Comparison of ENCODE assay signal across 22 cellular contexts in genomic region chr5:88815048-88815789, GRCh38.
A peak's percentile ranks its signal among the peaks of the same experiment; 100 is the strongest.
DNase-seq lines count a peak whose midpoint lies in the region; ATAC-seq, FAIRE-seq and TF ChIP-seq lines count a peak whose summit lies in the region.
"Had no signal": no experiment of that assay in that cellular context is flagged by ENCODE, and none has a peak within 500 bp of the region (broad histone marks: within the 10 kb centered on the region; RNA-seq: fewer than 3 reads in every experiment).

No MANE protein-coding gene starts in this region.

- H3K27me3 Mint-ChIP-seq in activated B cell treated with CpG ODN at 0.5 μM for 24 hours, result no peaks in the 10 kb centered on the region
- no peaks in the 10 kb centered on the region for H3K27me3 Mint-ChIP-seq in stimulated activated naive B cell treated with anti-CD40 and anti-IgM and Interleukin-4, amounts not matched to agents 10 μg/mL and 1 μg/mL and 100 μg/mL, for 72 hours

- peaks cover 92% of the 10 kb centered on the region for H3K4me1 Mint-ChIP-seq in activated B cell treated with CpG ODN at 0.5 μM for 24 hours
- H3K4me1 Mint-ChIP-seq in stimulated activated naive B cell treated with anti-CD40 and anti-IgM and Interleukin-4, amounts not matched to agents 10 μg/mL and 1 μg/mL and 100 μg/mL, for 72 hours, result peaks cover 28 to 64% of the 10 kb centered on the region in 2 donors
- H3K4me1 Mint-ChIP-seq: activated T-helper 17 cell treated with anti-CD3 and anti-CD28 coated beads, Interleukin-2, amount 50 U/mL, for 72 hours had no signal

- no peaks in the 10 kb centered on the region for H3K9me2 ChIP-seq in SK-N-SH

- TF ChIP-seq CTCF in SK-N-SH (IDR thresholded peaks at IDR 0.05), result no peak
- TF ChIP-seq CTCF in activated B cell treated with CpG ODN at 0.5 μM for 24 hours (IDR thresholded peaks at IDR 0.05), result no peak
- no peak for TF ChIP-seq CTCF in HepG2 (CRISPR knock-in tag; IDR thresholded peaks at IDR 0.05)

- peak overlapping the region; percentile 65 for H3K27ac Mint-ChIP-seq in activated B cell treated with CpG ODN at 0.5 μM for 24 hours
- H3K27ac Mint-ChIP-seq in stimulated activated naive B cell treated with anti-CD40 and anti-IgM and Interleukin-4, amounts not matched to agents 10 μg/mL and 1 μg/mL and 100 μg/mL, for 72 hours, result peak overlapping the region; percentile 2
- H3K27ac Mint-ChIP-seq: activated T-helper 17 cell treated with anti-CD3 and anti-CD28 coated beads, Interleukin-2, amount 50 U/mL, for 72 hours; naive thymus-derived CD4-positive, alpha-beta T cell had no signal

- no peaks in the 10 kb centered on the region for H3K9me3 ChIP-seq in SK-N-SH
- no peaks in the 10 kb centered on the region for H3K9me3 ChIP-seq in HepG2 (ENCODE audit: low read length)
- H3K9me3 ChIP-seq: prostate gland, upper lobe of left lung had no signal

- TF ChIP-seq RAD21 in SK-N-SH (IDR thresholded peaks at IDR 0.05; ENCODE audit: low read length) (no peak), HepG2 (CRISPR knock-in tag; IDR thresholded peaks at IDR 0.05) (no peak)

- intact Hi-C loops in activated B cell treated with CpG ODN at 0.5 μM for 24 hours (cut with micrococcal nuclease), result loop anchor here (10.0 kb wide), 1 partner anchor 1370 kb away; no protein-coding TSS in a partner anchor
- intact Hi-C loops in HepG2 (cut with micrococcal nuclease; ENCODE audit: unreplicated experiment), result no loop called here

- in situ Hi-C loops in HepG2 (cut with HindIII; ENCODE audit: extremely low pct_ligation_motif_present, low pct_unique_long_range_greater_than_20kb), result no loop called here

- H3K4me3 ChIP-seq in SK-N-SH (ENCODE audit: low read depth in 2 of 2, low read length in 1 of 2) (no peak overlapping the region), HepG2 (replicated peaks in 1 of 3; ENCODE audit: insufficient read depth in 1 of 3, low read depth in 2 of 3, low read length in 3 of 3) (no peak overlapping the region)
- H3K4me3 ChIP-seq: lung, prostate gland, upper lobe of left lung had no signal

- TF ChIP-seq EP300 in SK-N-SH (IDR thresholded peaks at IDR 0.05; ENCODE audit: borderline replicate concordance in 1 of 2, low read depth in 1 of 2, low read length in 1 of 2) (no peak), HepG2 (IDR thresholded peaks at IDR 0.05; ENCODE audit: low read depth in 2 of 2, low read length in 2 of 2) (no peak), HepG2 (CRISPR knock-in tag; IDR thresholded peaks at IDR 0.05; ENCODE audit: borderline replicate concordance) (no peak)

- peak overlapping the region; percentile 46 for H3K4me3 Mint-ChIP-seq in activated B cell treated with CpG ODN at 0.5 μM for 24 hours
- no peak overlapping the region for H3K4me3 Mint-ChIP-seq in stimulated activated naive B cell treated with anti-CD40 and anti-IgM and Interleukin-4, amounts not matched to agents 10 μg/mL and 1 μg/mL and 100 μg/mL, for 72 hours
- H3K4me3 Mint-ChIP-seq: activated T-helper 17 cell treated with anti-CD3 and anti-CD28 coated beads, Interleukin-2, amount 50 U/mL, for 72 hours; CD14-positive monocyte; naive thymus-derived CD4-positive, alpha-beta T cell had no signal

- no peaks in the 10 kb centered on the region for H3K4me1 ChIP-seq in SK-N-SH (ENCODE audit: control insufficient read depth in 1 of 2, insufficient read depth in 2 of 2, low read depth in 1 of 2, low read length in 1 of 2)
- no peaks in the 10 kb centered on the region for H3K4me1 ChIP-seq in HepG2 (ENCODE audit: insufficient read depth, low read length)
- H3K4me1 ChIP-seq: prostate gland had no signal

- POLR2A ChIA-PET in SK-N-SH (lab: Yijun Ruan, JAX), result no interaction called here
- POLR2A ChIA-PET in activated B cell treated with CpG ODN at 0.5 μM for 24 hours (lab: Charles Lee), result interaction anchor here (0.6 to 12.0 kb wide), 2 partner anchors 9 to 68 kb away, joined by 3 to 200 read pairs; partner anchors contain the start of gene MEF2C
- POLR2A ChIA-PET in HepG2 (lab: Yijun Ruan, JAX), result no interaction called here

- H3K36me3 Mint-ChIP-seq in activated B cell treated with CpG ODN at 0.5 μM for 24 hours (ENCODE audit: low read depth), result peaks cover 66% of the 10 kb centered on the region
- H3K36me3 Mint-ChIP-seq in stimulated activated naive B cell treated with anti-CD40 and anti-IgM and Interleukin-4, amounts not matched to agents 10 μg/mL and 1 μg/mL and 100 μg/mL, for 72 hours, result peaks cover 28 to 62% of the 10 kb centered on the region in 2 donors
- H3K36me3 Mint-ChIP-seq: naive thymus-derived CD4-positive, alpha-beta T cell had no signal

- TF ChIP-seq POLR2A in HepG2 (IDR thresholded peaks at IDR 0.05; ENCODE audit: insufficient read depth in 1 of 2, low read depth in 2 of 2, low read length in 2 of 2), result no peak

- CTCF ChIA-PET in SK-N-SH (lab: Yijun Ruan, JAX) (no interaction called here), activated B cell treated with CpG ODN at 0.5 μM for 24 hours (lab: Charles Lee) (no interaction called here), HepG2 (lab: Yijun Ruan, JAX; ENCODE audit: low intra/inter-chr PET ratio, low total read pairs) (no interaction called here)

- H4K20me1 ChIP-seq in SK-N-SH (ENCODE audit: insufficient read depth), result no peaks in the 10 kb centered on the region
- no peaks in the 10 kb centered on the region for H4K20me1 ChIP-seq in HepG2 (ENCODE audit: insufficient read depth, low read length)

- no peak overlapping the region for H3K27ac ChIP-seq in SK-N-SH (ENCODE audit: low read depth in 2 of 2, low read length in 1 of 2)
- no peak overlapping the region for H3K27ac ChIP-seq in HepG2 (ENCODE audit: extremely low read length, insufficient read depth, low read length)
- H3K27ac ChIP-seq: prostate gland had no signal

- H3K4me2 ChIP-seq in SK-N-SH (no peak overlapping the region), HepG2 (ENCODE audit: low read depth, low read length) (no peak overlapping the region)

- H3F3A ChIP-seq in SK-N-SH (replicated peaks; ENCODE audit: insufficient read depth), result no peaks in the 10 kb centered on the region

- no peak overlapping the region for H3K9ac ChIP-seq in SK-N-SH
- no peak overlapping the region for H3K9ac ChIP-seq in HepG2 (ENCODE audit: insufficient read depth, low read depth, low read length)

- no peaks in the 10 kb centered on the region for H3K36me3 ChIP-seq in SK-N-SH (replicated peaks in 1 of 2; ENCODE audit: control insufficient read depth in 1 of 2, insufficient read depth in 2 of 2, low read length in 1 of 2)
- H3K36me3 ChIP-seq in HepG2 (replicated peaks in 1 of 2; ENCODE audit: control insufficient read depth in 1 of 2, insufficient read depth in 2 of 2, low read length in 2 of 2), result no peaks in the 10 kb centered on the region
- H3K36me3 ChIP-seq: prostate gland, upper lobe of left lung had no signal

- no peak for ATAC-seq in SK-N-SH treated with all-trans-retinoic acid at 6 μM for 48 hours
- no peak for ATAC-seq in activated B cell treated with CpG ODN at 0.5 μM for 24 hours (ENCODE audit: low read depth)
- ATAC-seq in HepG2, result no peak
- ATAC-seq in stimulated activated naive B cell treated with anti-CD40 and anti-IgM and Interleukin-4, amounts not matched to agents 10 μg/mL and 1 μg/mL and 100 μg/mL, for 72 hours (replicated peaks), result no peak
- ATAC-seq: activated T-helper 17 cell treated with anti-CD3 and anti-CD28 coated beads, Interleukin-2, amount 50 U/mL, for 72 hours; naive thymus-derived CD4-positive, alpha-beta T cell had no signal

- no peaks in the 10 kb centered on the region for H3K27me3 ChIP-seq in SK-N-SH (ENCODE audit: insufficient read depth)
- H3K27me3 ChIP-seq in HepG2 (ENCODE audit: control insufficient read depth in 1 of 2, insufficient read depth in 2 of 2, low read length in 2 of 2), result no peaks in the 10 kb centered on the region
- H3K27me3 ChIP-seq: upper lobe of left lung had no signal

- FAIRE-seq in HepG2 (lab: Jason Lieb, UNC), result no peak

- H2AFZ ChIP-seq in SK-N-SH (ENCODE audit: low read depth) (peak overlapping the region; percentile 30; the same call in 1 of the 2 replicates), HepG2 (ENCODE audit: low read length) (no peak overlapping the region)

- H3K79me2 ChIP-seq in SK-N-SH (ENCODE audit: insufficient read depth) (no peaks in the 10 kb centered on the region), HepG2 (ENCODE audit: insufficient read depth, low read length) (no peaks in the 10 kb centered on the region)

- no peak for DNase-seq in SK-N-SH
- no peak for DNase-seq in activated B cell treated with CpG ODN at 0.5 μM for 24 hours
- DNase-seq in HepG2 (ENCODE audit: low spot score), result no peak
- DNase-seq in stimulated activated naive B cell treated with anti-CD40 and anti-IgM and Interleukin-4, amounts not matched to agents 10 μg/mL and 1 μg/mL and 100 μg/mL, for 72 hours, result no peak
- no peak for DNase-seq in activated effector memory CD4-positive, alpha-beta T cell treated with Interleukin-2 at 50 U/mL for 16 hours
- DNase-seq in GM19240 (ENCODE audit: insufficient read length, low spot score), result no peak
- DNase-seq in activated CD4-positive, alpha-beta T cell treated with anti-CD3 and anti-CD28 coated beads for 1 hour, result no peak
- DNase-seq: 8988T; activated CD4-positive, CD25-positive, alpha-beta regulatory T cell treated with anti-CD3 and anti-CD28 coated beads, Interleukin-2, amount 50 U/mL, for 72 hours; effector CD8-positive, alpha-beta T cell; HCEC 1CT; naive thymus-derived CD4-positive, alpha-beta T cell; NCI-H1694 treated with DMSO at 0.1 percent for 48 hours; NCI-H446 treated with DMSO at 0.1 percent for 48 hours; SIG-M5; stimulated activated naive CD4-positive, alpha-beta T cell treated with Interleukin-2 at 50 U/mL for 16 hours; upper lobe of left lung had no signal

- H3K9me3 Mint-ChIP-seq in activated B cell treated with CpG ODN at 0.5 μM for 24 hours, result no peaks in the 10 kb centered on the region
- no peaks in the 10 kb centered on the region for H3K9me3 Mint-ChIP-seq in stimulated activated naive B cell treated with anti-CD40 and anti-IgM and Interleukin-4, amounts not matched to agents 10 μg/mL and 1 μg/mL and 100 μg/mL, for 72 hours
- H3K9me3 Mint-ChIP-seq: activated T-helper 17 cell treated with anti-CD3 and anti-CD28 coated beads, Interleukin-2, amount 50 U/mL, for 72 hours; CD14-positive monocyte; naive thymus-derived CD4-positive, alpha-beta T cell had no signal

- no TSS peak for BruUV-seq in HepG2 (replicated peaks; lab: Mats Ljungman, UMichigan)

TF ChIP-seq in SK-N-SH, 30 proteins besides CTCF, POLR2A, EP300 and RAD21 (continues in another document):
- TF ChIP-seq FOXJ3 (CRISPR knock-in tag; IDR thresholded peaks at IDR 0.05) (no peak), CHD2 (IDR thresholded peaks at IDR 0.05; ENCODE audit: low read length, partially characterized antibody) (no peak), NRF1 (IDR thresholded peaks at IDR 0.05; ENCODE audit: low read depth, low read length) (no peak)

TF ChIP-seq in SK-N-SH treated with all-trans-retinoic acid at 6 μM for 48 hours, 23 proteins besides CTCF, POLR2A, EP300 and RAD21 (continues in another document):
- TF ChIP-seq ZNF8 (CRISPR knock-in tag; IDR thresholded peaks at IDR 0.05), result no peak

TF ChIP-seq in HepG2, 621 proteins besides CTCF, POLR2A, EP300 and RAD21:
- TF ChIP-seq ATF7 (IDR thresholded peaks at IDR 0.05), result 0 out of 2 replicates have a peak, but pooled peaks have one; percentile 17
- TF ChIP-seq ATF7 (CRISPR knock-in tag; IDR thresholded peaks at IDR 0.05), result no peak
- no peak for TF ChIP-seq ZSCAN21 (CRISPR knock-in tag; IDR thresholded peaks at IDR 0.05; ENCODE audit: borderline replicate concordance)
